In genomic region chr10:121658111-121658510, GRCh38 we compare ENCODE assay signal across 36 cellular contexts. TPM values are rescaled to one million over a fixed set of nuclear protein-coding genes. Genes with fewer than 3 reads are reported as not detected.
"Had no signal": no experiment of that assay in that cellular context is flagged by ENCODE, and none has a peak within 500 bp of the region (broad histone marks: within the 10 kb centered on the region; RNA-seq: fewer than 3 reads in every experiment).

No MANE protein-coding gene starts in this region.

- H3K27ac ChIP-seq: KMS-11 had no signal

- DNase-seq: Karpas-422, Kasumi-1, MG63, MM.1S, MV-4-11, NCI-H1048, NCI-H1092, NCI-H1092 treated with DMSO at 0.1 percent for 48 hours, NCI-H1105, NCI-H1105 treated with DMSO at 0.1 percent for 48 hours, NCI-H1417, NCI-H1417 treated with DMSO at 0.1 percent for 48 hours, NCI-H1436, NCI-H1436 treated with DMSO at 0.1 percent for 48 hours, NCI-H146, NCI-H1694, NCI-H1694 treated with DMSO at 0.1 percent for 48 hours, NCI-H187, NCI-H187 treated with DMSO at 0.1 percent for 48 hours, NCI-H1930, NCI-H2029, NCI-H2029 treated with DMSO at 0.1 percent for 48 hours, NCI-H2081, NCI-H2081 treated with DMSO at 0.1 percent for 48 hours, NCI-H2107, NCI-H2171, NCI-H2171 treated with DMSO at 0.1 percent for 48 hours, NCI-H2227 treated with DMSO at 0.1 percent for 48 hours, NCI-H226, NCI-H345, NCI-H446, NCI-H446 treated with DMSO at 0.1 percent for 48 hours, NCI-H510A, NCI-H510A treated with DMSO at 0.1 percent for 48 hours had no signal

- H3K36me3 ChIP-seq: MG63 had no signal

- H3K4me3 ChIP-seq: MG63 had no signal

- H3K9me3 ChIP-seq: MG63 had no signal

- H3K27me3 ChIP-seq: MG63 had no signal

- H3K9ac ChIP-seq: KMS-11 had no signal

- H3K4me2 ChIP-seq: KMS-11 had no signal

RNA-seq across cellular contexts. Expression of gene FGFR2, which starts 59.9 kb away (rescaled TPM):
- total RNA-seq: LHCN-M2 had no signal
